ENCODE assay signal across 8 cellular contexts in genomic region chr1:44631647-44632510, GRCh38. TPM values are rescaled to one million over a fixed set of nuclear protein-coding genes. Genes with fewer than 3 reads are reported as not detected.
A peak's percentile ranks its signal among the peaks of the same experiment; 100 is the strongest.
DNase-seq lines count a peak whose midpoint lies in the region; ATAC-seq and TF ChIP-seq lines count a peak whose summit lies in the region.

No MANE protein-coding gene starts in this region.

- no peak for TF ChIP-seq CTCF in GM13976 (IDR thresholded peaks at IDR 0.05; ENCODE audit: borderline replicate concordance, control extremely low read depth, extremely low read depth, insufficient read depth, missing control alignments)

- in situ Hi-C loops in GM13976 (cut with MboI; ENCODE audit: low sequenced_read_pairs, unreplicated experiment): no loop called here

- peak; percentile 60 for ATAC-seq in HG02840 (IDR thresholded peaks at IDR 0.05; ENCODE audit: low FRiP score, unreplicated experiment)
- peak; percentile 90 for ATAC-seq in sciatic nerve

- intact Hi-C loops in sciatic nerve (cut with DNase I): no loop called here

- DNase-seq in GM13976 (ENCODE audit: low spot score) (peak; percentile 96), NCI-H187 (lab: John Stamatoyannopoulos, UW) (peak; percentile 34 to 70), T1000 (lab: John Stamatoyannopoulos, UW) (peak; percentile 83), astrocyte of the hippocampus (ENCODE audit: low read depth, low spot score) (peak; percentile 91), hypothalamus (lab: John Stamatoyannopoulos, UW) (peak; percentile 27 to 87 (median 75)), sciatic nerve (ENCODE audit: low spot score) (peak; percentile 95), cortex of kidney (lab: John Stamatoyannopoulos, UW) (no peak)

RNA-seq across cellular contexts. Expression of gene TMEM53, which starts 42.4 kb away (rescaled TPM):
- 12.5 TPM for total RNA-seq in sciatic nerve

RNA-seq across cellular contexts. Expression of gene ARMH1, which starts 42.6 kb away (rescaled TPM):
- 3.9 TPM for total RNA-seq in sciatic nerve
